ENCODE assay signal across 2 cellular contexts in genomic region chr17:8341456-8341855, GRCh38.
A peak's percentile ranks its signal among the peaks of the same experiment; 100 is the strongest.
TF ChIP-seq lines count a peak whose summit lies in the region.

No MANE protein-coding gene starts in this region.

TF ChIP-seq in HEK293, 187 proteins besides CTCF, POLR2A, EP300 and RAD21:
- TF ChIP-seq ZNF701 (tag by site-specific recombination; IDR thresholded peaks at IDR 0.05) (no peak), ZBTB17 (tag by site-specific recombination; IDR thresholded peaks at IDR 0.05) (peak; percentile 50; the same call in 1 of the 2 replicates)

TF ChIP-seq in H1, 55 proteins besides CTCF, POLR2A, EP300 and RAD21:
- TF ChIP-seq TEAD4 (IDR thresholded peaks at IDR 0.05; ENCODE audit: low read depth, low read length) (peak; percentile 78), KDM4A (IDR thresholded peaks at IDR 0.05; ENCODE audit: low read depth, low read length, severe bottlenecking) (no peak), JUND (IDR thresholded peaks at IDR 0.05; ENCODE audit: low read length) (no peak), GABPA (IDR thresholded peaks at IDR 0.05; ENCODE audit: borderline replicate concordance, insufficient read depth, low read length) (no peak), TBP (IDR thresholded peaks at IDR 0.05; ENCODE audit: low read depth, low read length) (no peak), ZNF274 (IDR thresholded peaks at IDR 0.05; ENCODE audit: borderline replicate concordance, extremely low read depth, low read length) (no peak), CBX5 (IDR thresholded peaks at IDR 0.05; ENCODE audit: low read depth, low read length) (no peak), TAF1 (IDR thresholded peaks at IDR 0.05; ENCODE audit: low read depth, low read length) (peak; percentile 40; the same call in 1 of the 2 replicates), TCF12 (IDR thresholded peaks at IDR 0.05; ENCODE audit: low read depth, low read length) (peak; percentile 89; the same call in 1 of the 2 replicates), PHF8 (conservative IDR thresholded peaks at IDR 0.05; ENCODE audit: low read depth, low read length) (no peak), RFX5 (IDR thresholded peaks at IDR 0.05; ENCODE audit: borderline replicate concordance, low read depth, low read length) (no peak), TAF7 (optimal IDR thresholded peaks at IDR 0.05; ENCODE audit: borderline replicate concordance, low read depth, low read length) (no peak), SUZ12 (IDR thresholded peaks at IDR 0.05; ENCODE audit: low read length) (no peak), BACH1 (IDR thresholded peaks at IDR 0.05; ENCODE audit: low read length) (no peak), KDM5A (IDR thresholded peaks at IDR 0.05; ENCODE audit: low read length) (no peak)
TF ChIP-seq in H1: peak in this region for 3.
